ENCODE assay signal across 22 cellular contexts in genomic region chr17:75574404-75575093, GRCh38. TPM values are rescaled to one million over a fixed set of nuclear protein-coding genes. Genes with fewer than 3 reads are reported as not detected.
DNase-seq lines count a peak whose midpoint lies in the region; ATAC-seq and TF ChIP-seq lines count a peak whose summit lies in the region.
"Had no signal": no experiment of that assay in that cellular context is flagged by ENCODE, and none has a peak within 500 bp of the region (broad histone marks: within the 10 kb centered on the region; RNA-seq: fewer than 3 reads in every experiment).

No MANE protein-coding gene starts in this region.

- H3K36me3 ChIP-seq in endodermal cell (ENCODE audit: control insufficient read depth, insufficient read depth, low read length) (no peaks in the 10 kb centered on the region), mucosa of rectum (ENCODE audit: control insufficient read depth in 2 of 2, insufficient read depth in 2 of 2, low read length in 2 of 2) (peaks cover 27 to 34% of the 10 kb centered on the region in 2 donors)

- H3K9ac ChIP-seq in endodermal cell (ENCODE audit: extremely low read depth, low read length, poor library complexity, severe bottlenecking) (no peak overlapping the region), mucosa of rectum (ENCODE audit: low read depth in 1 of 2, low read length in 2 of 2) (no peak overlapping the region)

- peak in 2 of 3 donors; percentile 42 to 47 for DNase-seq in right cardiac atrium
- DNase-seq in left cardiac atrium: no peak
- DNase-seq in endodermal cell: peak; percentile 38
- DNase-seq in activated naive CD8-positive, alpha-beta T cell treated with anti-CD3 and anti-CD28 coated beads, Interleukin-2, amount 50 U/mL, for 24 hours: no peak
- DNase-seq in NCI-H2029 treated with DMSO at 0.1 percent for 48 hours (lab: John Stamatoyannopoulos, UW): no peak
- DNase-seq: CD4-positive, CD25-positive, alpha-beta regulatory T cell; DMS53; KG1; MM.1S; NCI-H1694; NCI-H2081; NCI-H2227 treated with DMSO at 0.1 percent for 48 hours; NCI-H69; Peyer's patch; SIG-M5 had no signal

- H3K9me3 Mint-ChIP-seq in endodermal cell: no peaks in the 10 kb centered on the region
- H3K9me3 Mint-ChIP-seq in activated naive CD8-positive, alpha-beta T cell treated with anti-CD3 and anti-CD28 coated beads, Interleukin-2, amount 50 U/mL, for 24 hours: no peaks in the 10 kb centered on the region
- H3K9me3 Mint-ChIP-seq: CD4-positive, CD25-positive, alpha-beta regulatory T cell had no signal

- H3K9me3 ChIP-seq in right cardiac atrium (ENCODE audit: control insufficient read depth, low read length) (no peaks in the 10 kb centered on the region), endodermal cell (ENCODE audit: control insufficient read depth, low read length) (no peaks in the 10 kb centered on the region), mucosa of rectum (ENCODE audit: control insufficient read depth in 2 of 2, low read length in 2 of 2) (no peaks in the 10 kb centered on the region)
- H3K9me3 ChIP-seq: Peyer's patch had no signal

- H3K4me1 ChIP-seq in right cardiac atrium (ENCODE audit: control insufficient read depth, insufficient read depth, low read length) (peaks cover 2% of the 10 kb centered on the region), endodermal cell (ENCODE audit: control insufficient read depth, insufficient read depth, low read length) (no peaks in the 10 kb centered on the region), mucosa of rectum (ENCODE audit: control insufficient read depth in 2 of 2, insufficient read depth in 2 of 2, low read length in 2 of 2) (peaks cover 24 to 40% of the 10 kb centered on the region in 2 donors)

- intact Hi-C loops in right cardiac atrium (cut with DNase I) (no loop called here), left cardiac atrium (cut with DNase I) (no loop called here)

- TF ChIP-seq CTCF in endodermal cell (conservative IDR thresholded peaks at IDR 0.05): no peak

- H3K27me3 Mint-ChIP-seq in endodermal cell (ENCODE audit: insufficient read depth): no peaks in the 10 kb centered on the region
- no peaks in the 10 kb centered on the region for H3K27me3 Mint-ChIP-seq in activated naive CD8-positive, alpha-beta T cell treated with anti-CD3 and anti-CD28 coated beads, Interleukin-2, amount 50 U/mL, for 24 hours
- H3K27me3 Mint-ChIP-seq: B cell; CD4-positive, CD25-positive, alpha-beta regulatory T cell had no signal

- H3K4me3 ChIP-seq in right cardiac atrium (ENCODE audit: low read length) (no peak overlapping the region), endodermal cell (ENCODE audit: low read length) (no peak overlapping the region), mucosa of rectum (ENCODE audit: low read length in 2 of 2) (no peak overlapping the region)
- H3K4me3 ChIP-seq: Peyer's patch, SK-N-MC had no signal

- H3K27me3 ChIP-seq in right cardiac atrium (ENCODE audit: control insufficient read depth, insufficient read depth): no peaks in the 10 kb centered on the region
- no peaks in the 10 kb centered on the region for H3K27me3 ChIP-seq in endodermal cell (ENCODE audit: control insufficient read depth, insufficient read depth, low read length, poor library complexity, severe bottlenecking)
- H3K27me3 ChIP-seq in mucosa of rectum (ENCODE audit: control insufficient read depth in 2 of 2, insufficient read depth in 2 of 2, low read length in 2 of 2): no peaks in the 10 kb centered on the region
- H3K27me3 ChIP-seq: Peyer's patch had no signal

- H3K27ac Mint-ChIP-seq in endodermal cell: no peak overlapping the region
- H3K27ac Mint-ChIP-seq in activated naive CD8-positive, alpha-beta T cell treated with anti-CD3 and anti-CD28 coated beads, Interleukin-2, amount 50 U/mL, for 24 hours: no peak overlapping the region
- H3K27ac Mint-ChIP-seq: B cell; CD4-positive, CD25-positive, alpha-beta regulatory T cell had no signal

- peaks cover 21% of the 10 kb centered on the region for H3K36me3 Mint-ChIP-seq in endodermal cell (ENCODE audit: low read depth)
- H3K36me3 Mint-ChIP-seq in activated naive CD8-positive, alpha-beta T cell treated with anti-CD3 and anti-CD28 coated beads, Interleukin-2, amount 50 U/mL, for 24 hours (ENCODE audit: low read depth): no peaks in the 10 kb centered on the region
- H3K36me3 Mint-ChIP-seq: CD4-positive, CD25-positive, alpha-beta regulatory T cell had no signal

- no peak overlapping the region for H3K4me3 Mint-ChIP-seq in endodermal cell
- no peak overlapping the region for H3K4me3 Mint-ChIP-seq in activated naive CD8-positive, alpha-beta T cell treated with anti-CD3 and anti-CD28 coated beads, Interleukin-2, amount 50 U/mL, for 24 hours
- H3K4me3 Mint-ChIP-seq: B cell; CD4-positive, CD25-positive, alpha-beta regulatory T cell had no signal

- WGBS in right cardiac atrium: 86% methylated on average over 31 of the region's 31 CpGs
- WGBS in endodermal cell (ENCODE audit: insufficient coverage in 1 of 2, insufficient read length in 1 of 2), 2 experiments: 91 to 93% methylated on average over 10 to 31 of the region's 31 CpGs

- no peak for ATAC-seq in right cardiac atrium
- ATAC-seq in left cardiac atrium: no peak
- ATAC-seq in HG02970 (IDR thresholded peaks at IDR 0.05; ENCODE audit: low FRiP score, unreplicated experiment): no peak
- no peak for ATAC-seq in activated naive CD8-positive, alpha-beta T cell treated with anti-CD3 and anti-CD28 coated beads, Interleukin-2, amount 50 U/mL, for 24 hours

- no peak overlapping the region for H3K27ac ChIP-seq in right cardiac atrium (ENCODE audit: low read length)
- H3K27ac ChIP-seq in endodermal cell (ENCODE audit: low read depth, low read length): no peak overlapping the region
- peak overlapping the region; percentile 43 to 98 for H3K27ac ChIP-seq in mucosa of rectum (ENCODE audit: low read depth in 2 of 2, low read length in 2 of 2)
- H3K27ac ChIP-seq: 22Rv1, SK-N-MC had no signal

- H3K4me1 Mint-ChIP-seq in endodermal cell: no peaks in the 10 kb centered on the region
- H3K4me1 Mint-ChIP-seq in activated naive CD8-positive, alpha-beta T cell treated with anti-CD3 and anti-CD28 coated beads, Interleukin-2, amount 50 U/mL, for 24 hours: no peaks in the 10 kb centered on the region
- H3K4me1 Mint-ChIP-seq: CD4-positive, CD25-positive, alpha-beta regulatory T cell had no signal

RNA-seq across cellular contexts. Expression of gene MYO15B, which starts 13.1 kb away (rescaled TPM):
- total RNA-seq in right cardiac atrium (100 to 1,000 TPM in 1 of 4 donors, 10 to 100 TPM in 3; 75.8 to 131 (median 93.4) TPM), left cardiac atrium (10 to 100 TPM; 61.5 to 88.4 TPM), endodermal cell (100 to 1,000 TPM in 1 of 2 donors, 10 to 100 TPM in 1; 89.0 to 123 TPM)
- 70.9 TPM for polyA plus RNA-seq in right cardiac atrium
- 22.2 TPM for polyA plus RNA-seq in endodermal cell (2013, experiment 1 of 2)
- polyA plus RNA-seq in endodermal cell (2013, experiment 2 of 2): 14.5 TPM

RNA-seq across cellular contexts. Expression of gene LLGL2, which starts 49.1 kb away (rescaled TPM):
- total RNA-seq in right cardiac atrium (10 to 100 TPM in 1 of 4 donors, 1 to 10 TPM in 3; 5.7 to 10.4 (median 7.6) TPM), left cardiac atrium (1 to 10 TPM; 6.8 to 8.7 TPM), endodermal cell (100 to 1,000 TPM; 128 to 149 TPM)
- polyA plus RNA-seq in right cardiac atrium: 8.6 TPM
- polyA plus RNA-seq in endodermal cell (2013, experiment 1 of 2): 20.2 TPM
- polyA plus RNA-seq in endodermal cell (2013, experiment 2 of 2): 16.5 TPM

RNA-seq across cellular contexts. Expression of gene TSEN54, which starts 58.2 kb away (rescaled TPM):
- total RNA-seq in right cardiac atrium (1 to 10 TPM; 5.9 to 7.1 (median 6.8) TPM), left cardiac atrium (1 to 10 TPM; 9.0 to 9.5 TPM), endodermal cell (10 to 100 TPM; 37.7 to 39.1 TPM)
- polyA plus RNA-seq in right cardiac atrium: 9.6 TPM
- polyA plus RNA-seq in endodermal cell (2013, experiment 1 of 2): 30.2 TPM
- polyA plus RNA-seq in endodermal cell (2013, experiment 2 of 2): 32.7 TPM

RNA-seq across cellular contexts. Expression of gene SMIM5, which starts 58.7 kb away (rescaled TPM):
- 10 to 100 TPM in 2 of 4 donors, 1 to 10 TPM in 2; 6.9 to 12.2 (median 9.6) TPM for total RNA-seq in right cardiac atrium
- 13.5 TPM for polyA plus RNA-seq in right cardiac atrium
- total RNA-seq in left cardiac atrium: 10 to 100 TPM in 1 of 2 donors, 1 to 10 TPM in 1; 8.6 to 11.4 TPM
- under 1 TPM in 1 of 2 donors, not detected in 1; 0.40 TPM for total RNA-seq in endodermal cell
- polyA plus RNA-seq in endodermal cell (2013, experiment 1 of 2): not detected
- not detected for polyA plus RNA-seq in endodermal cell (2013, experiment 2 of 2)
- total RNA-seq: Daoy, G401 had no signal

RNA-seq across cellular contexts. Expression of gene CASKIN2, which starts 59.2 kb away (rescaled TPM):
- total RNA-seq in right cardiac atrium (10 to 100 TPM; 38.0 to 50.4 (median 46.4) TPM), left cardiac atrium (10 to 100 TPM; 37.7 to 60.2 TPM), endodermal cell (10 to 100 TPM; 26.4 to 31.0 TPM)
- polyA plus RNA-seq in right cardiac atrium: 25.9 TPM
- polyA plus RNA-seq in endodermal cell (2013, experiment 1 of 2): 14.9 TPM
- polyA plus RNA-seq in endodermal cell (2013, experiment 2 of 2): 11.8 TPM

Comparison
In these comparisons a context has a peak if more than half of its experiments do, and no peak if none do; other contexts are left out.
1. DNase-seq: peak in right cardiac atrium (2 of 3) and endodermal cell (single experiment); none in left cardiac atrium (single experiment), activated naive CD8-positive, alpha-beta T cell treated with anti-CD3 and anti-CD28 coated beads, Interleukin-2, amount 50 U/mL, for 24 hours (single experiment) and NCI-H2029 treated with DMSO at 0.1 percent for 48 hours (single experiment).
2. H3K27ac ChIP-seq: peak in mucosa of rectum (2 of 2); none in right cardiac atrium (single experiment) and endodermal cell (single experiment).
3. RNA of gene LLGL2, which starts 49.1 kb away (total RNA-seq): 128 to 149 TPM in endodermal cell; 5.7 to 10.4 TPM in right cardiac atrium and 6.8 to 8.7 TPM in left cardiac atrium; every median in the first group is over 10 times any median in the second.